ENCODE assay signal across 25 cellular contexts in the genomic region with DNA sequence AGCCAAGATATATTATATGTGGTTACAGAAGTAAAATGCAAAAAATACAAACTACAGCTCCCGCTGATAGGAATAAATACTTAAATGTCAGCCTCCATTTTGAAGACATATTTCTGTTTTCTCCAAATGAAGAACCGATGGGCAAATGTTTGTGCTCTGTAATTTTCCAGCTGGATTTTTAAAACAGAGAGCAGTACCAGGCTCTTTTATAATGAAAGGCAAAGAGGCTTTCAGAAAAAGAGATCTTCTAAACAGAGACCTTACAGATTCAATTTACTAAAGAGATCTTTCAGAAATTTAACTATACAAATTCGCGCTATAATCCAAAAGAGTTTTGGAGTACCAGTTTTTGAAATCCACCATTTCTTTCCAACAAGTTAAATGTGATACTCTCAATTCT.
"Had no signal": no experiment of that assay in that cellular context is flagged by ENCODE, and none has a peak within 500 bp of the region (broad histone marks: within the 10 kb centered on the region; RNA-seq: fewer than 3 reads in every experiment).

No MANE protein-coding gene starts in this region.

- H3K9me3 ChIP-seq: MG63, Peyer's patch, SJCRH30, SK-N-SH had no signal

- ATAC-seq: activated CD8-positive, alpha-beta memory T cell treated with anti-CD3 and anti-CD28 coated beads, Interleukin-2, amount 10 ng/mL, durations not matched to agents 7 days and 5 days had no signal

- H3K4me1 ChIP-seq: Peyer's patch, SJCRH30 had no signal

- H3K36me3 ChIP-seq: Peyer's patch had no signal

- H3K27me3 ChIP-seq: MG63, Peyer's patch, SJCRH30 had no signal

- H3K27ac ChIP-seq: Peyer's patch, RWPE1, SJCRH30 had no signal

- H3K4me3 ChIP-seq: MG63, Peyer's patch, SJCRH30 had no signal

- DNase-seq: activated B cell treated with CpG ODN at 0.5 μM for 24 hours; activated CD4-positive, alpha-beta T cell treated with anti-CD3 and anti-CD28 coated beads for 1 hour; activated CD4-positive, alpha-beta T cell treated with anti-CD3 and anti-CD28 coated beads, Interleukin-2, amount 10 ng/mL, durations not matched to agents 24 days and 14 days; activated CD4-positive, alpha-beta T cell treated with anti-CD3 and anti-CD28 coated beads, Interleukin-2, amount 50 U/mL, for 48 hours; activated CD8-positive, alpha-beta memory T cell treated with anti-CD3 and anti-CD28 coated beads, Interleukin-2, amount 10 ng/mL, durations not matched to agents 7 days and 5 days; activated effector memory CD4-positive, alpha-beta T cell treated with Interleukin-2 at 50 U/mL for 16 hours; activated naive CD4-positive, alpha-beta T cell; activated T-cell treated with anti-CD3 and anti-CD28 coated beads, Interleukin-2, amount 50 U/mL, for 24 hours; amniotic stem cell; MG63; MV-4-11; NCI-H1092 treated with DMSO at 0.1 percent for 48 hours; NCI-H1436; NCI-H1694 treated with DMSO at 0.1 percent for 48 hours; NCI-H2081; NCI-H510A treated with DMSO at 0.1 percent for 48 hours; NCI-H69; NK-92 treated with Interleukin-12 subunit alpha and Interleukin-12 subunit beta, amount 100 ng/mL, for 24 hours; OCI-M1; Peyer's patch; Right ventricle myocardium superior; SJCRH30; SK-N-SH; T-helper 1 cell had no signal
